Comparison of ENCODE assay signal across 1 cellular context in genomic region chr3:10224794-10225660, GRCh38.
TF ChIP-seq lines count a peak whose summit lies in the region.

No MANE protein-coding gene starts in this region.

TF ChIP-seq in GM12878, 131 proteins besides CTCF, POLR2A, EP300 and RAD21 (continued from another document and continues in another):
- TF ChIP-seq PRDM15 (CRISPR knock-in tag; IDR thresholded peaks at IDR 0.05) (no peak), NKRF (conservative IDR thresholded peaks at IDR 0.05) (no peak), TBL1XR1 (IDR thresholded peaks at IDR 0.05; ENCODE audit: low read depth, low read length) (peak; percentile 35; the same call in 1 of the 2 replicates), KDM1A (IDR thresholded peaks at IDR 0.05; ENCODE audit: borderline replicate concordance) (no peak), CHD2 (IDR thresholded peaks at IDR 0.05; ENCODE audit: borderline replicate concordance, low read depth, low read length) (no peak), LARP7 (IDR thresholded peaks at IDR 0.05) (0 out of 2 replicates have a peak, but pooled peaks have one; percentile 42), DPF2 (IDR thresholded peaks at IDR 0.05) (no peak), SIN3A (IDR thresholded peaks at IDR 0.05; ENCODE audit: low read depth, low read length) (no peak), SP1 (IDR thresholded peaks at IDR 0.05; ENCODE audit: low read depth, low read length) (no peak), ZNF217 (IDR thresholded peaks at IDR 0.05) (no peak), CREB1 (IDR thresholded peaks at IDR 0.05; ENCODE audit: low read depth) (0 out of 2 replicates have a peak, but pooled peaks have one; percentile 10), ESRRA (IDR thresholded peaks at IDR 0.05; ENCODE audit: low read length) (no peak; the same call in 1 of the 2 replicates), IRF4 (IDR thresholded peaks at IDR 0.05; ENCODE audit: low read depth, low read length) (no peak), IKZF1 (conservative IDR thresholded peaks at IDR 0.05) (peak; percentile 70), ZBTB11 (CRISPR knock-in tag; IDR thresholded peaks at IDR 0.05) (no peak), NR2F1 (conservative IDR thresholded peaks at IDR 0.05) (peak; percentile 40; the same call in 1 of the 2 replicates), NR2C1 (IDR thresholded peaks at IDR 0.05) (no peak), GATAD2B (conservative IDR thresholded peaks at IDR 0.05; ENCODE audit: low read depth) (no peak), CHD1 (IDR thresholded peaks at IDR 0.05; ENCODE audit: low read depth, low read length) (no peak), PAX5 (IDR thresholded peaks at IDR 0.05; ENCODE audit: borderline replicate concordance, low read depth, low read length) (no peak), USF2 (IDR thresholded peaks at IDR 0.05; ENCODE audit: borderline replicate concordance, low read depth, low read length) (no peak), PKNOX1 (IDR thresholded peaks at IDR 0.05) (peak; percentile 58), POLR2AphosphoS2 (IDR thresholded peaks at IDR 0.05; ENCODE audit: low read depth, low read length) (no peak), MAX (IDR thresholded peaks at IDR 0.05; ENCODE audit: low read depth, low read length) (no peak), SREBF1 (IDR thresholded peaks at IDR 0.05; ENCODE audit: low read length) (no peak), SIX5 (IDR thresholded peaks at IDR 0.05; ENCODE audit: low read depth, low read length, severe bottlenecking) (no peak), CBX3 (IDR thresholded peaks at IDR 0.05; ENCODE audit: borderline replicate concordance, low read depth) (no peak), IRF3 (IDR thresholded peaks at IDR 0.05) (no peak), SMAD5 (IDR thresholded peaks at IDR 0.05; ENCODE audit: low read depth) (no peak), PBX3 (IDR thresholded peaks at IDR 0.05; ENCODE audit: insufficient replicate concordance, low read depth, low read length) (peak; percentile 48), EED (IDR thresholded peaks at IDR 0.05; ENCODE audit: low read depth) (peak; percentile 68), BRCA1 (IDR thresholded peaks at IDR 0.05; ENCODE audit: low read depth, low read length) (no peak), CEBPB (IDR thresholded peaks at IDR 0.05; ENCODE audit: borderline replicate concordance in 1 of 2, low read depth in 2 of 2, low read length in 2 of 2) (no peak), CBFB (IDR thresholded peaks at IDR 0.05; ENCODE audit: low read depth) (no peak), CUX1 (IDR thresholded peaks at IDR 0.05; ENCODE audit: insufficient replicate concordance, low read depth, low read length) (no peak), MTA2 (IDR thresholded peaks at IDR 0.05; ENCODE audit: low read depth) (no peak), E2F4 (IDR thresholded peaks at IDR 0.05; ENCODE audit: low read depth, low read length) (no peak)
